Comparison of ENCODE assay signal across 1 cellular context in the genomic region with DNA sequence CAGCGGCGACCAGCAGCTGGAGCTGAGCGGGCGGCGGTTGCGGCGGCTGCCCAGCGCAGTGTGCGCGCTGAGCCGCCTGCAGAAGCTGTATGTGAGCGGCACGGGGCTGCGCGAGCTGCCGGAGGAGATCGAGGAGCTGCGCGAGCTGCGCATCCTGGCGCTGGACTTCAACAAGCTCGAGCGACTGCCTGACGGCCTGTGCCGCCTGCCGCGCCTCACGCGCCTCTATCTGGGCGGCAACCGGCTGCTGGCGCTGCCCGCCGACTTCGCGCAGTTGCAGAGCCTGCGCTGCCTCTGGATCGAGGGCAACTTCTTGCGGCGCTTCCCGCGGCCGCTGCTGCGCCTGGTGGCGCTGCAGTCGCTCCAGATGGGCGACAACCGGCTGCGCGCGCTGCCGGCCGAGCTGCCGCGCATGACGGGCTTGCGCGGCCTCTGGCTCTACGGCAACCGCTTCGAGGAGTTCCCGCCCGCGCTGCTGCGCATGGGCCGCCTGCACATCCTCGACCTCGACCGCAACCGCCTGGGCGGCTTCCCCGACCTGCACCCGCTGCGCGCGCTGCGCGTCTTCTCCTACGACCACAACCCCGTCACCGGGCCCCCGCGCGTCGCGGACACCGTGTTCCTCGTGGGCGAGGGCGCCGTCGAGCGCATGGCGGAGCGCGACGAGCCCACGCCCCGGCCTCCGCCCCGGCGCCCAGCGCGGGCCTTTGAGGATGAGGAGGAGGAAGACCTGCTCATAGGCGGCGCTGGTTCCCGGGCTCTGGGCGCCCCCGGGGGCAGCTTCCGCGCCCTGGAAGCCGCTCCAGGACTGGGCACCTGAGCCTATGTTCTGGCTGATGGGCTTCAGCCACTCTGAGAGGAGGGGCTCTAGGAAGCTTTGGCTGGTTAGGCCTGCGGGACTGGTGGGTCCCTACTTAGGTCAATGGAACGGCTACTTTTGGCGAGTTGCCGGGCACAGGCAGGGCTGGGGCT.
TF ChIP-seq lines count a peak whose summit lies in the region.

No MANE protein-coding gene starts in this region.

TF ChIP-seq in HEK293, 187 proteins besides CTCF, POLR2A, EP300 and RAD21 (continued from another document and continues in another):
- TF ChIP-seq, protein P1, sequence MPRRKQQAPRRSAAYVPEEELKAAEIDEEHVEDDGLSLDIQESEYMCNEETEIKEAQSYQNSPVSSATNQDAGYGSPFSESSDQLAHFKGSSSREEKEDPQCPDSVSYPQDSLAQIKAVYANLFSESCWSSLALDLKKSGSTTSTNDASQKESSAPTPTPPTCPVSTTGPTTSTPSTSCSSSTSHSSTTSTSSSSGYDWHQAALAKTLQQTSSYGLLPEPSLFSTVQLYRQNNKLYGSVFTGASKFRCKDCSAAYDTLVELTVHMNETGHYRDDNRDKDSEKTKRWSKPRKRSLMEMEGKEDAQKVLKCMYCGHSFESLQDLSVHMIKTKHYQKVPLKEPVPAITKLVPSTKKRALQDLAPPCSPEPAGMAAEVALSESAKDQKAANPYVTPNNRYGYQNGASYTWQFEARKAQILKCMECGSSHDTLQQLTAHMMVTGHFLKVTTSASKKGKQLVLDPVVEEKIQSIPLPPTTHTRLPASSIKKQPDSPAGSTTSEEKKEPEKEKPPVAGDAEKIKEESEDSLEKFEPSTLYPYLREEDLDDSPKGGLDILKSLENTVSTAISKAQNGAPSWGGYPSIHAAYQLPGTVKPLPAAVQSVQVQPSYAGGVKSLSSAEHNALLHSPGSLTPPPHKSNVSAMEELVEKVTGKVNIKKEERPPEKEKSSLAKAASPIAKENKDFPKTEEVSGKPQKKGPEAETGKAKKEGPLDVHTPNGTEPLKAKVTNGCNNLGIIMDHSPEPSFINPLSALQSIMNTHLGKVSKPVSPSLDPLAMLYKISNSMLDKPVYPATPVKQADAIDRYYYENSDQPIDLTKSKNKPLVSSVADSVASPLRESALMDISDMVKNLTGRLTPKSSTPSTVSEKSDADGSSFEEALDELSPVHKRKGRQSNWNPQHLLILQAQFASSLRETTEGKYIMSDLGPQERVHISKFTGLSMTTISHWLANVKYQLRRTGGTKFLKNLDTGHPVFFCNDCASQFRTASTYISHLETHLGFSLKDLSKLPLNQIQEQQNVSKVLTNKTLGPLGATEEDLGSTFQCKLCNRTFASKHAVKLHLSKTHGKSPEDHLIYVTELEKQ (tag by site-specific recombination; IDR thresholded peaks at IDR 0.05; ENCODE audit: borderline replicate concordance) = no peak
- TF ChIP-seq ZNF157 (tag by site-specific recombination; IDR thresholded peaks at IDR 0.05) (no peak), ZNF169 (tag by site-specific recombination; IDR thresholded peaks at IDR 0.05) (no peak), GLIS2 (tag by site-specific recombination; IDR thresholded peaks at IDR 0.05) (no peak), ZNF529 (tag by site-specific recombination; IDR thresholded peaks at IDR 0.05; ENCODE audit: insufficient replicate concordance) (no peak), ZNF114 (tag by site-specific recombination; IDR thresholded peaks at IDR 0.05) (no peak), FEZF1 (tag by site-specific recombination; IDR thresholded peaks at IDR 0.05) (no peak), ZNF776 (tag by site-specific recombination; IDR thresholded peaks at IDR 0.05; ENCODE audit: borderline replicate concordance) (no peak), ZNF292 (tag by site-specific recombination; IDR thresholded peaks at IDR 0.05; ENCODE audit: borderline replicate concordance, low read depth) (no peak), ZNF548 (tag by site-specific recombination; IDR thresholded peaks at IDR 0.05) (no peak), ZNF521 (tag by site-specific recombination; IDR thresholded peaks at IDR 0.05) (no peak), ZNF184 (tag by site-specific recombination; IDR thresholded peaks at IDR 0.05) (no peak), ZNF366 (tag by site-specific recombination; conservative IDR thresholded peaks at IDR 0.05) (no peak), ZSCAN30 (tag by site-specific recombination; IDR thresholded peaks at IDR 0.05) (peak; percentile 59; the same call in 1 of the 2 replicates), ZNF571 (tag by site-specific recombination; IDR thresholded peaks at IDR 0.05) (no peak), ZNF501 (tag by site-specific recombination; IDR thresholded peaks at IDR 0.05) (no peak), KLF9 (tag by site-specific recombination; IDR thresholded peaks at IDR 0.05; ENCODE audit: low read depth) (peak; percentile 51), ZNF354C (tag by site-specific recombination; IDR thresholded peaks at IDR 0.05; ENCODE audit: borderline replicate concordance, low read depth) (no peak), ZBTB7A (tag by site-specific recombination; IDR thresholded peaks at IDR 0.05; ENCODE audit: low read depth) (no peak), KLF16 (tag by site-specific recombination; IDR thresholded peaks at IDR 0.05) (0 out of 2 replicates have a peak, but pooled peaks have one; percentile 20), ZNF223 (tag by site-specific recombination; IDR thresholded peaks at IDR 0.05) (no peak), ZFP69B (tag by site-specific recombination; IDR thresholded peaks at IDR 0.05) (no peak), GLIS1 (tag by site-specific recombination; IDR thresholded peaks at IDR 0.05) (no peak), ZNF302 (tag by site-specific recombination; IDR thresholded peaks at IDR 0.05; ENCODE audit: low read depth) (no peak), EGR2 (tag by site-specific recombination; IDR thresholded peaks at IDR 0.05; ENCODE audit: low read depth) (no peak), ZNF248 (tag by site-specific recombination; IDR thresholded peaks at IDR 0.05) (no peak), BCL11A (tag by site-specific recombination; IDR thresholded peaks at IDR 0.05; ENCODE audit: low read depth) (no peak), ZNF37A (tag by site-specific recombination; IDR thresholded peaks at IDR 0.05) (no peak), BCL11B (tag by site-specific recombination; IDR thresholded peaks at IDR 0.05; ENCODE audit: low read depth) (no peak), ZBTB17 (tag by site-specific recombination; IDR thresholded peaks at IDR 0.05) (peak; percentile 83), ZNF768 (tag by site-specific recombination; IDR thresholded peaks at IDR 0.05) (no peak; the same call in 1 of the 2 replicates), KLF7 (tag by site-specific recombination; IDR thresholded peaks at IDR 0.05; ENCODE audit: borderline replicate concordance) (no peak), ZFHX2 (tag by site-specific recombination; conservative IDR thresholded peaks at IDR 0.05) (no peak), ZNF626 (tag by site-specific recombination; IDR thresholded peaks at IDR 0.05) (no peak), IKZF3 (tag by site-specific recombination; IDR thresholded peaks at IDR 0.05) (no peak), ZNF830 (tag by site-specific recombination; IDR thresholded peaks at IDR 0.05; ENCODE audit: low read depth) (no peak), ZNF76 (tag by site-specific recombination; IDR thresholded peaks at IDR 0.05; ENCODE audit: borderline replicate concordance, low read depth) (peak; percentile 16; the same call in 1 of the 2 replicates), KLF10 (tag by site-specific recombination; IDR thresholded peaks at IDR 0.05) (no peak), MEIS1 (CRISPR knock-in tag; IDR thresholded peaks at IDR 0.05; ENCODE audit: borderline replicate concordance) (no peak), ZNF274 (IDR thresholded peaks at IDR 0.05; ENCODE audit: low read length) (no peak), ZNF274 (tag by site-specific recombination; IDR thresholded peaks at IDR 0.05; ENCODE audit: borderline replicate concordance) (no peak), SP3 (tag by site-specific recombination; IDR thresholded peaks at IDR 0.05) (no peak), OSR2 (tag by site-specific recombination; IDR thresholded peaks at IDR 0.05) (no peak), ZNF473 (tag by site-specific recombination; IDR thresholded peaks at IDR 0.05) (no peak)
- TF ChIP-seq, protein P2, sequence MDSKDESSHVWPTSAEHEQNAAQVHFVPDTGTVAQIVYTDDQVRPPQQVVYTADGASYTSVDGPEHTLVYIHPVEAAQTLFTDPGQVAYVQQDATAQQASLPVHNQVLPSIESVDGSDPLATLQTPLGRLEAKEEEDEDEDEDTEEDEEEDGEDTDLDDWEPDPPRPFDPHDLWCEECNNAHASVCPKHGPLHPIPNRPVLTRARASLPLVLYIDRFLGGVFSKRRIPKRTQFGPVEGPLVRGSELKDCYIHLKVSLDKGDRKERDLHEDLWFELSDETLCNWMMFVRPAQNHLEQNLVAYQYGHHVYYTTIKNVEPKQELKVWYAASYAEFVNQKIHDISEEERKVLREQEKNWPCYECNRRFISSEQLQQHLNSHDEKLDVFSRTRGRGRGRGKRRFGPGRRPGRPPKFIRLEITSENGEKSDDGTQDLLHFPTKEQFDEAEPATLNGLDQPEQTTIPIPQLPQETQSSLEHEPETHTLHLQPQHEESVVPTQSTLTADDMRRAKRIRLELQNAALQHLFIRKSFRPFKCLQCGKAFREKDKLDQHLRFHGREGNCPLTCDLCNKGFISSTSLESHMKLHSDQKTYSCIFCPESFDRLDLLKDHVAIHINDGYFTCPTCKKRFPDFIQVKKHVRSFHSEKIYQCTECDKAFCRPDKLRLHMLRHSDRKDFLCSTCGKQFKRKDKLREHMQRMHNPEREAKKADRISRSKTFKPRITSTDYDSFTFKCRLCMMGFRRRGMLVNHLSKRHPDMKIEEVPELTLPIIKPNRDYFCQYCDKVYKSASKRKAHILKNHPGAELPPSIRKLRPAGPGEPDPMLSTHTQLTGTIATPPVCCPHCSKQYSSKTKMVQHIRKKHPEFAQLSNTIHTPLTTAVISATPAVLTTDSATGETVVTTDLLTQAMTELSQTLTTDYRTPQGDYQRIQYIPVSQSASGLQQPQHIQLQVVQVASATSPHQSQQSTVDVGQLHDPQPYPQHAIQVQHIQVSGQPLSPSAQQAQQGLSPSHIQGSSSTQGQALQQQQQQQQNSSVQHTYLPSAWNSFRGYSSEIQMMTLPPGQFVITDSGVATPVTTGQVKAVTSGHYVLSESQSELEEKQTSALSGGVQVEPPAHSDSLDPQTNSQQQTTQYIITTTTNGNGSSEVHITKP (tag by site-specific recombination; IDR thresholded peaks at IDR 0.05) = no peak
- TF ChIP-seq, protein P3, sequence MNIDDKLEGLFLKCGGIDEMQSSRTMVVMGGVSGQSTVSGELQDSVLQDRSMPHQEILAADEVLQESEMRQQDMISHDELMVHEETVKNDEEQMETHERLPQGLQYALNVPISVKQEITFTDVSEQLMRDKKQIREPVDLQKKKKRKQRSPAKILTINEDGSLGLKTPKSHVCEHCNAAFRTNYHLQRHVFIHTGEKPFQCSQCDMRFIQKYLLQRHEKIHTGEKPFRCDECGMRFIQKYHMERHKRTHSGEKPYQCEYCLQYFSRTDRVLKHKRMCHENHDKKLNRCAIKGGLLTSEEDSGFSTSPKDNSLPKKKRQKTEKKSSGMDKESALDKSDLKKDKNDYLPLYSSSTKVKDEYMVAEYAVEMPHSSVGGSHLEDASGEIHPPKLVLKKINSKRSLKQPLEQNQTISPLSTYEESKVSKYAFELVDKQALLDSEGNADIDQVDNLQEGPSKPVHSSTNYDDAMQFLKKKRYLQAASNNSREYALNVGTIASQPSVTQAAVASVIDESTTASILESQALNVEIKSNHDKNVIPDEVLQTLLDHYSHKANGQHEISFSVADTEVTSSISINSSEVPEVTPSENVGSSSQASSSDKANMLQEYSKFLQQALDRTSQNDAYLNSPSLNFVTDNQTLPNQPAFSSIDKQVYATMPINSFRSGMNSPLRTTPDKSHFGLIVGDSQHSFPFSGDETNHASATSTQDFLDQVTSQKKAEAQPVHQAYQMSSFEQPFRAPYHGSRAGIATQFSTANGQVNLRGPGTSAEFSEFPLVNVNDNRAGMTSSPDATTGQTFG (tag by site-specific recombination; IDR thresholded peaks at IDR 0.05; ENCODE audit: borderline replicate concordance) = no peak
- TF ChIP-seq, protein P4, sequence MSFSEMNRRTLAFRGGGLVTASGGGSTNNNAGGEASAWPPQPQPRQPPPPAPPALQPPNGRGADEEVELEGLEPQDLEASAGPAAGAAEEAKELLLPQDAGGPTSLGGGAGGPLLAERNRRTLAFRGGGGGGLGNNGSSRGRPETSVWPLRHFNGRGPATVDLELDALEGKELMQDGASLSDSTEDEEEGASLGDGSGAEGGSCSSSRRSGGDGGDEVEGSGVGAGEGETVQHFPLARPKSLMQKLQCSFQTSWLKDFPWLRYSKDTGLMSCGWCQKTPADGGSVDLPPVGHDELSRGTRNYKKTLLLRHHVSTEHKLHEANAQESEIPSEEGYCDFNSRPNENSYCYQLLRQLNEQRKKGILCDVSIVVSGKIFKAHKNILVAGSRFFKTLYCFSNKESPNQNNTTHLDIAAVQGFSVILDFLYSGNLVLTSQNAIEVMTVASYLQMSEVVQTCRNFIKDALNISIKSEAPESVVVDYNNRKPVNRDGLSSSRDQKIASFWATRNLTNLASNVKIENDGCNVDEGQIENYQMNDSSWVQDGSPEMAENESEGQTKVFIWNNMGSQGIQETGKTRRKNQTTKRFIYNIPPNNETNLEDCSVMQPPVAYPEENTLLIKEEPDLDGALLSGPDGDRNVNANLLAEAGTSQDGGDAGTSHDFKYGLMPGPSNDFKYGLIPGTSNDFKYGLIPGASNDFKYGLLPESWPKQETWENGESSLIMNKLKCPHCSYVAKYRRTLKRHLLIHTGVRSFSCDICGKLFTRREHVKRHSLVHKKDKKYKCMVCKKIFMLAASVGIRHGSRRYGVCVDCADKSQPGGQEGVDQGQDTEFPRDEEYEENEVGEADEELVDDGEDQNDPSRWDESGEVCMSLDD (tag by site-specific recombination; IDR thresholded peaks at IDR 0.05) = no peak
- TF ChIP-seq, protein P5, sequence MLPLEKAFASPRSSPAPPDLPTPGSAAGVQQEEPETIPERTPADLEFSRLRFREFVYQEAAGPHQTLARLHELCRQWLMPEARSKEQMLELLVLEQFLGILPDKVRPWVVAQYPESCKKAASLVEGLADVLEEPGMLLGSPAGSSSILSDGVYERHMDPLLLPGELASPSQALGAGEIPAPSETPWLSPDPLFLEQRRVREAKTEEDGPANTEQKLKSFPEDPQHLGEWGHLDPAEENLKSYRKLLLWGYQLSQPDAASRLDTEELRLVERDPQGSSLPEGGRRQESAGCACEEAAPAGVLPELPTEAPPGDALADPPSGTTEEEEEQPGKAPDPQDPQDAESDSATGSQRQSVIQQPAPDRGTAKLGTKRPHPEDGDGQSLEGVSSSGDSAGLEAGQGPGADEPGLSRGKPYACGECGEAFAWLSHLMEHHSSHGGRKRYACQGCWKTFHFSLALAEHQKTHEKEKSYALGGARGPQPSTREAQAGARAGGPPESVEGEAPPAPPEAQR (tag by site-specific recombination; IDR thresholded peaks at IDR 0.05) = no peak
- TF ChIP-seq, protein P6, sequence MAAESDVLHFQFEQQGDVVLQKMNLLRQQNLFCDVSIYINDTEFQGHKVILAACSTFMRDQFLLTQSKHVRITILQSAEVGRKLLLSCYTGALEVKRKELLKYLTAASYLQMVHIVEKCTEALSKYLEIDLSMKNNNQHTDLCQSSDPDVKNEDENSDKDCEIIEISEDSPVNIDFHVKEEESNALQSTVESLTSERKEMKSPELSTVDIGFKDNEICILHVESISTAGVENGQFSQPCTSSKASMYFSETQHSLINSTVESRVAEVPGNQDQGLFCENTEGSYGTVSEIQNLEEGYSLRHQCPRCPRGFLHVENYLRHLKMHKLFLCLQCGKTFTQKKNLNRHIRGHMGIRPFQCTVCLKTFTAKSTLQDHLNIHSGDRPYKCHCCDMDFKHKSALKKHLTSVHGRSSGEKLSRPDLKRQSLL (tag by site-specific recombination; IDR thresholded peaks at IDR 0.05) = 0 out of 2 replicates have a peak, but pooled peaks have one; percentile 31
